Comparison of ENCODE assay signal across 8 cellular contexts in genomic region chr11:124717786-124718634, GRCh38. TPM values are rescaled to one million over a fixed set of nuclear protein-coding genes. Genes with fewer than 3 reads are reported as not detected.
DNase-seq lines count a peak whose midpoint lies in the region; ATAC-seq and TF ChIP-seq lines count a peak whose summit lies in the region.

No MANE protein-coding gene starts in this region.

- H3K9me3 ChIP-seq in osteoblast (ENCODE audit: low read depth, low read length) = no peaks in the 10 kb centered on the region

- peaks cover 49% of the 10 kb centered on the region for H3K27me3 Mint-ChIP-seq in activated CD8-positive, alpha-beta T cell treated with anti-CD3 and anti-CD28 coated beads for 36 hours

- no peaks in the 10 kb centered on the region for H3K9me3 Mint-ChIP-seq in activated CD8-positive, alpha-beta T cell treated with anti-CD3 and anti-CD28 coated beads for 36 hours

- TF ChIP-seq CTCF in activated CD8-positive, alpha-beta T cell treated with anti-CD3 and anti-CD28 coated beads for 36 hours (IDR thresholded peaks at IDR 0.05) = no peak
- TF ChIP-seq CTCF in foreskin fibroblast (IDR thresholded peaks at IDR 0.05; ENCODE audit: low read depth, low read length) (no peak), osteoblast (IDR thresholded peaks at IDR 0.05; ENCODE audit: extremely low read depth, low read depth, low read length) (no peak)

- H2AFZ ChIP-seq in osteoblast (ENCODE audit: low read length) = peak overlapping the region; percentile 58

- in situ Hi-C loops in G401 (cut with HindIII; ENCODE audit: low sequenced_read_pairs) = no loop called here

- H3K27me3 ChIP-seq in osteoblast (ENCODE audit: insufficient read depth, low read length) = peaks cover 69% of the 10 kb centered on the region

- peaks cover 20% of the 10 kb centered on the region for H3K4me1 Mint-ChIP-seq in activated CD8-positive, alpha-beta T cell treated with anti-CD3 and anti-CD28 coated beads for 36 hours (ENCODE audit: low read depth)

- DNase-seq in G401 (ENCODE audit: low spot score) (peak; percentile 26), foreskin fibroblast (peak in 1 of 2 donors; percentile 56), osteoblast (ENCODE audit: insufficient read length, low spot score, missing footprints) (peak; percentile 91), NCI-H187 (lab: John Stamatoyannopoulos, UW) (no peak)
- peak; percentile 33 for DNase-seq in activated CD8-positive, alpha-beta T cell treated with anti-CD3 and anti-CD28 coated beads for 36 hours

- H3K36me3 Mint-ChIP-seq in activated CD8-positive, alpha-beta T cell treated with anti-CD3 and anti-CD28 coated beads for 36 hours (ENCODE audit: low read depth) = no peaks in the 10 kb centered on the region

- no peaks in the 10 kb centered on the region for H3K36me3 ChIP-seq in osteoblast (ENCODE audit: insufficient read depth, low read length)

- peak overlapping the region; percentile 31 to 44 for H3K4me3 ChIP-seq in foreskin fibroblast (ENCODE audit: low read depth in 1 of 2, low read length in 2 of 2)
- H3K4me3 ChIP-seq in osteoblast (ENCODE audit: insufficient read depth, low read length) = peak overlapping the region; percentile 67

- POLR2A ChIA-PET in activated CD8-positive, alpha-beta T cell treated with anti-CD3 and anti-CD28 coated beads for 36 hours (lab: Charles Lee) = no interaction called here

- no peaks in the 10 kb centered on the region for H3K79me2 ChIP-seq in osteoblast (ENCODE audit: insufficient read depth, low read length)

- peak overlapping the region; percentile 85 for H3K4me2 ChIP-seq in osteoblast (ENCODE audit: insufficient read depth, low read length)

- H3K27ac ChIP-seq in osteoblast (ENCODE audit: low read depth, low read length) = no peak overlapping the region

- peak; percentile 54 for ATAC-seq in HG03139 (IDR thresholded peaks at IDR 0.05; ENCODE audit: unreplicated experiment)
- peak; percentile 45 for ATAC-seq in activated CD8-positive, alpha-beta T cell treated with anti-CD3 and anti-CD28 coated beads for 36 hours
- ATAC-seq in GM19328 (IDR thresholded peaks at IDR 0.05; ENCODE audit: unreplicated experiment) = no peak
- no peak for ATAC-seq in GM19351 (IDR thresholded peaks at IDR 0.05; ENCODE audit: unreplicated experiment)

- peak overlapping the region; percentile 50 for H3K4me3 Mint-ChIP-seq in activated CD8-positive, alpha-beta T cell treated with anti-CD3 and anti-CD28 coated beads for 36 hours

- intact Hi-C loops in activated CD8-positive, alpha-beta T cell treated with anti-CD3 and anti-CD28 coated beads for 36 hours (cut with micrococcal nuclease) = no loop called here

- CTCF ChIA-PET in activated CD8-positive, alpha-beta T cell treated with anti-CD3 and anti-CD28 coated beads for 36 hours (lab: Charles Lee) = interaction anchor here (0.6 kb wide), 1 partner anchor 45 kb away, joined by 3 read pairs; no protein-coding TSS in a partner anchor

- H3K4me1 ChIP-seq in osteoblast (ENCODE audit: insufficient read depth, low read length) = peaks cover 9% of the 10 kb centered on the region

- no peaks in the 10 kb centered on the region for H4K20me1 ChIP-seq in osteoblast (ENCODE audit: insufficient read depth, low read length)

- no peak overlapping the region for H3K27ac Mint-ChIP-seq in activated CD8-positive, alpha-beta T cell treated with anti-CD3 and anti-CD28 coated beads for 36 hours

RNA-seq across cellular contexts. Expression of gene NRGN, which starts 21.7 kb away (rescaled TPM):
- total RNA-seq in G401 (2014; rRNA removed; shearing (Covaris generic)) = 1.5 TPM in 1 of 2 replicates, not detected in the other
- 1 to 10 TPM; 5.7 to 6.4 TPM for total RNA-seq in activated CD8-positive, alpha-beta T cell treated with anti-CD3 and anti-CD28 coated beads for 36 hours
- under 0.01 TPM in 1 of 2 replicates, not detected in the other for total RNA-seq in osteoblast

RNA-seq across cellular contexts. Expression of gene VSIG2, which starts 34.0 kb away (rescaled TPM):
- not detected in 2 replicates for total RNA-seq in G401 (2014; rRNA removed; shearing (Covaris generic))
- total RNA-seq in activated CD8-positive, alpha-beta T cell treated with anti-CD3 and anti-CD28 coated beads for 36 hours = under 1 TPM in 1 of 2 experiments, not detected in 1; 0.32 TPM
- not detected in 2 replicates for total RNA-seq in osteoblast

RNA-seq across cellular contexts. Expression of gene ESAM, which starts 44.1 kb away (rescaled TPM):
- total RNA-seq in G401 (2014; rRNA removed; shearing (Covaris generic)) = not detected in 2 replicates
- total RNA-seq in activated CD8-positive, alpha-beta T cell treated with anti-CD3 and anti-CD28 coated beads for 36 hours = under 1 TPM; 0.60 to 0.65 TPM
- total RNA-seq in osteoblast = under 0.01 and 0.29 TPM in 2 replicates

RNA-seq across cellular contexts. Expression of gene SPA17, which starts 44.3 kb away (rescaled TPM):
- 28.8 and 36.9 TPM in 2 replicates for total RNA-seq in G401 (2014; rRNA removed; shearing (Covaris generic))
- 1 to 10 TPM; 3.1 to 3.6 TPM for total RNA-seq in activated CD8-positive, alpha-beta T cell treated with anti-CD3 and anti-CD28 coated beads for 36 hours
- 8.0 and 8.8 TPM in 2 replicates for total RNA-seq in osteoblast

RNA-seq across cellular contexts. Expression of gene SIAE, which starts 44.5 kb away (rescaled TPM):
- total RNA-seq in G401 (2014; rRNA removed; shearing (Covaris generic)) = 3.8 and 5.9 TPM in 2 replicates
- 1 to 10 TPM; 5.0 to 6.2 TPM for total RNA-seq in activated CD8-positive, alpha-beta T cell treated with anti-CD3 and anti-CD28 coated beads for 36 hours
- total RNA-seq in osteoblast = 10.5 and 11.5 TPM in 2 replicates

Comparison
In these comparisons a context has a peak if more than half of its experiments do, and no peak if none do; other contexts are left out.
1. DNase-seq: peak in G401 (single experiment), activated CD8-positive, alpha-beta T cell treated with anti-CD3 and anti-CD28 coated beads for 36 hours (single experiment) and osteoblast (single experiment); none in NCI-H187 (0 of 2).
2. ATAC-seq: peak in HG03139 (single experiment) and activated CD8-positive, alpha-beta T cell treated with anti-CD3 and anti-CD28 coated beads for 36 hours (single experiment); none in GM19328 (single experiment) and GM19351 (single experiment).